1 cellular context compared by ENCODE assay signal in genomic region chr2:47964722-47965434, GRCh38.
TF ChIP-seq lines count a peak whose summit lies in the region.

No MANE protein-coding gene starts in this region.

TF ChIP-seq in HepG2, 621 proteins besides CTCF, POLR2A, EP300 and RAD21:
- TF ChIP-seq RXRA (CRISPR knock-in tag; IDR thresholded peaks at IDR 0.05) (no peak), ZNF549 (CRISPR knock-in tag; IDR thresholded peaks at IDR 0.05) (no peak), CCDC6 (CRISPR knock-in tag; IDR thresholded peaks at IDR 0.05) (0 out of 2 replicates have a peak, but pooled peaks have one; percentile 30)
